8 cellular contexts compared by ENCODE assay signal in genomic region chr2:88949336-88949735, GRCh38.
"Had no signal": no experiment of that assay in that cellular context is flagged by ENCODE, and none has a peak within 500 bp of the region (broad histone marks: within the 10 kb centered on the region; RNA-seq: fewer than 3 reads in every experiment).

No MANE protein-coding gene starts in this region.

- DNase-seq: GOT3, HFFc6, IMR-90, KG1 had no signal

- H3K36me3 ChIP-seq: HAP-1 had no signal

- H3K9me3 ChIP-seq: HAP-1 had no signal

- H3K4me3 ChIP-seq: GM23248, HAP-1, K562 had no signal

- FAIRE-seq: HTR-8/SVneo, K562 had no signal

- H2AFZ ChIP-seq: GM23248 had no signal

- H3K9ac ChIP-seq: GM23248 had no signal

- H3K27ac ChIP-seq: GM23248 had no signal
